2 cellular contexts compared by ENCODE assay signal in the genomic region with DNA sequence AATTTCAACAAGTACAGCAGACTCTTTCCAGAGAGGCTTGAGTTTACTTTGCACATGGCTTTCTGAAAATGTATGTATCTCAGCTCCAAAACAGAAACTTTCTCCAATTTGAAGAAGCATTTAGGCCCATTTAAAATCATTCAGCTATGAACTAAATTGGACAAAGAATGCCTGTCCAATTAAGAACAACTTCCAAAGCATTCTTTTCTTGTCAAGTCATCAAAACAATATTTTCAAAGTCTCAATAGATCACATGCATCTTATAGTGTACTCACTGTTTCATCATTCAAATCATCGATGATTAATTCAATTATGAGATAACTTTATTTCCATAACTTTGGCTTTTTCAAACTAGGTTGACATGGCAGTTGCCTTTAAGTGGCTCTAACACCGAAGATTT.
TF ChIP-seq lines count a peak whose summit lies in the region.

No MANE protein-coding gene starts in this region.

TF ChIP-seq in A549, 52 proteins besides CTCF, POLR2A, EP300 and RAD21:
- TF ChIP-seq EHMT2 (IDR thresholded peaks at IDR 0.05; ENCODE audit: low read depth) (no peak), CHD2 (IDR thresholded peaks at IDR 0.05; ENCODE audit: low read length, partially characterized antibody) (no peak), CHD4 (IDR thresholded peaks at IDR 0.05; ENCODE audit: borderline replicate concordance) (no peak), MAFK (IDR thresholded peaks at IDR 0.05; ENCODE audit: partially characterized antibody) (peak; percentile 20)

TF ChIP-seq in K562, 482 proteins besides CTCF, POLR2A, EP300 and RAD21:
- no peak for TF ChIP-seq MYNN (IDR thresholded peaks at IDR 0.05)
- no peak for TF ChIP-seq MYNN (CRISPR knock-in tag; IDR thresholded peaks at IDR 0.05)
- TF ChIP-seq NR3C1 (CRISPR knock-in tag; IDR thresholded peaks at IDR 0.05), result no peak
- TF ChIP-seq MAFG (tag; conservative IDR thresholded peaks at IDR 0.05), result 0 out of 2 replicates have a peak, but pooled peaks have one; percentile 9
- TF ChIP-seq EWSR1 (IDR thresholded peaks at IDR 0.05; ENCODE audit: borderline replicate concordance, low read depth, partially characterized antibody), result no peak
- TF ChIP-seq, protein P1, sequence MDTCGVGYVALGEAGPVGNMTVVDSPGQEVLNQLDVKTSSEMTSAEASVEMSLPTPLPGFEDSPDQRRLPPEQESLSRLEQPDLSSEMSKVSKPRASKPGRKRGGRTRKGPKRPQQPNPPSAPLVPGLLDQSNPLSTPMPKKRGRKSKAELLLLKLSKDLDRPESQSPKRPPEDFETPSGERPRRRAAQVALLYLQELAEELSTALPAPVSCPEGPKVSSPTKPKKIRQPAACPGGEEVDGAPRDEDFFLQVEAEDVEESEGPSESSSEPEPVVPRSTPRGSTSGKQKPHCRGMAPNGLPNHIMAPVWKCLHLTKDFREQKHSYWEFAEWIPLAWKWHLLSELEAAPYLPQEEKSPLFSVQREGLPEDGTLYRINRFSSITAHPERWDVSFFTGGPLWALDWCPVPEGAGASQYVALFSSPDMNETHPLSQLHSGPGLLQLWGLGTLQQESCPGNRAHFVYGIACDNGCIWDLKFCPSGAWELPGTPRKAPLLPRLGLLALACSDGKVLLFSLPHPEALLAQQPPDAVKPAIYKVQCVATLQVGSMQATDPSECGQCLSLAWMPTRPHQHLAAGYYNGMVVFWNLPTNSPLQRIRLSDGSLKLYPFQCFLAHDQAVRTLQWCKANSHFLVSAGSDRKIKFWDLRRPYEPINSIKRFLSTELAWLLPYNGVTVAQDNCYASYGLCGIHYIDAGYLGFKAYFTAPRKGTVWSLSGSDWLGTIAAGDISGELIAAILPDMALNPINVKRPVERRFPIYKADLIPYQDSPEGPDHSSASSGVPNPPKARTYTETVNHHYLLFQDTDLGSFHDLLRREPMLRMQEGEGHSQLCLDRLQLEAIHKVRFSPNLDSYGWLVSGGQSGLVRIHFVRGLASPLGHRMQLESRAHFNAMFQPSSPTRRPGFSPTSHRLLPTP (IDR thresholded peaks at IDR 0.05; ENCODE audit: borderline replicate concordance, extremely low read depth, insufficient read length), result no peak
TF ChIP-seq in K562: peak in this region for 1.
